8 cellular contexts compared by ENCODE assay signal in the genomic region with DNA sequence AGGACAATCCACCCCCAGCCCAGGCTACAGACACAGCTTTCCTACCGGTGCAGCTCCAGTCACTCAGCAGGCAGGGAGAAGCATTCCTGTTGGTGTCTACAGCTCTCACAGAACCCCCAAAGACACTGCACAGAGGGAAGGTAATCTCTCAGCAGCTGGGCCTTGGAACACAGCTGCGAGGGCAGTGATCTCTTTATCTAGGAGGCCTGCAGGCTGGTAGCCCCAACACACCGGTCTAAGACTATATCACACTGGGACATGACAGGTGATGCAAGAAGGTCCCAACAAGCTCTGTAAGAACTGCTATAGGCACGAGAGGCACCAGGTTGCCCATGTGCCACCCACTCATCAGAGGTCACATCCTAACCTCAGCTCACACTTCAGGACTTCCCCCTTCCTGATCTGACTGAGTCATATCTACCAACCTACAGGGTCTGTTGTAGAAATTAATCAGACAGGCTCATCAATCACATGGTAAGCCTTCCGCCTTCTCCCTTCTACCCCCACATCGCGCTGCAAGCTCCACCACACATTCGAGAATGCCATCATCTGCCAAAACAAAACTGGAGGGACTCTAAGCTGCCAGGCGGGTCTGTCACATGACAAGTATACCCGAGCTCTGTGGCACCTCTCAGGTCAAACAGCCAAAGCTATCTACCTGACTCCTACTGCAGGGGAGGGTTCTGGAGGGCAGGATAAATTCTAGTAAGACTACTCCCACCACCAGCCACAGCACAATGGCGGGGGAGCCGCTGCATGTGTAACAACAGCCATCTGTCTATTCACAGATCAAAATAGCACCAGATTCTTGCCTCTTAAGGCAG. TPM values are rescaled to one million over a fixed set of nuclear protein-coding genes. Genes with fewer than 3 reads are reported as not detected.
DNase-seq lines count a peak whose midpoint lies in the region; ATAC-seq and FAIRE-seq lines count a peak whose summit lies in the region.

No MANE protein-coding gene starts in this region.

- H3K14ac ChIP-seq in mesenchymal stem cell (ENCODE audit: low read length in 2 of 2), result no peak overlapping the region

- peak overlapping the region; percentile 81 for H3K27ac Mint-ChIP-seq in activated naive CD8-positive, alpha-beta T cell treated with anti-CD3 and anti-CD28 coated beads, Interleukin-2, amount 10 ng/mL, durations not matched to agents 7 days and 5 days

- no peaks in the 10 kb centered on the region for H3K27me3 ChIP-seq in mesenchymal stem cell (ENCODE audit: control insufficient read depth in 1 of 2, insufficient read depth in 1 of 2, low read length in 2 of 2)

- peak overlapping the region; percentile 62 for H3K4me3 Mint-ChIP-seq in activated naive CD8-positive, alpha-beta T cell treated with anti-CD3 and anti-CD28 coated beads, Interleukin-2, amount 10 ng/mL, durations not matched to agents 7 days and 5 days

- H3K4me2 ChIP-seq in mesenchymal stem cell (ENCODE audit: low read length, poor library complexity, severe bottlenecking), result no peak overlapping the region

- H2AK5ac ChIP-seq in mesenchymal stem cell (ENCODE audit: low read length, severe bottlenecking), result no peak overlapping the region

- no peaks in the 10 kb centered on the region for H3K27me3 Mint-ChIP-seq in activated naive CD8-positive, alpha-beta T cell treated with anti-CD3 and anti-CD28 coated beads, Interleukin-2, amount 10 ng/mL, durations not matched to agents 7 days and 5 days

- peak; percentile 63 for ATAC-seq in HG03159 (IDR thresholded peaks at IDR 0.05; ENCODE audit: unreplicated experiment)
- peak; percentile 71 for ATAC-seq in activated naive CD8-positive, alpha-beta T cell treated with anti-CD3 and anti-CD28 coated beads, Interleukin-2, amount 10 ng/mL, durations not matched to agents 7 days and 5 days (ENCODE audit: low read depth)

- DNase-seq in GM19239 (ENCODE audit: insufficient read length, low spot score), result no peak
- peak; percentile 74 for DNase-seq in T follicular helper cell (ENCODE audit: low read depth)
- DNase-seq in activated naive CD8-positive, alpha-beta T cell treated with anti-CD3 and anti-CD28 coated beads, Interleukin-2, amount 10 ng/mL, durations not matched to agents 7 days and 5 days, result no peak
- DNase-seq in mesenchymal stem cell, result peak; percentile 9
- DNase-seq in stimulated activated CD8-positive, alpha-beta memory T cell treated with anti-CD3 and anti-CD28 coated beads, Interleukin-7, amount 100 ng/mL, for 24 hours (ENCODE audit: low read depth), result peak; percentile 53
- no peak for DNase-seq in SIG-M5 treated with dmso at 0.1 percent for 504 hours (lab: John Stamatoyannopoulos, UW; ENCODE audit: unreplicated experiment)
- DNase-seq in NCI-H1417 treated with DMSO at 0.1 percent for 48 hours (lab: John Stamatoyannopoulos, UW), result no peak

- no peak overlapping the region for H3K27ac ChIP-seq in mesenchymal stem cell (ENCODE audit: low read length, poor library complexity, severe bottlenecking)

- peaks cover 49% of the 10 kb centered on the region for H3K4me1 Mint-ChIP-seq in activated naive CD8-positive, alpha-beta T cell treated with anti-CD3 and anti-CD28 coated beads, Interleukin-2, amount 10 ng/mL, durations not matched to agents 7 days and 5 days

- no peak overlapping the region for H2BK15ac ChIP-seq in mesenchymal stem cell (ENCODE audit: low read depth, poor library complexity, severe bottlenecking)

- peak; percentile 63 for FAIRE-seq in GM19239 (lab: Jason Lieb, UNC)

- no peak overlapping the region for H2BK12ac ChIP-seq in mesenchymal stem cell (ENCODE audit: low read length in 2 of 2)

- H3K9me3 Mint-ChIP-seq in activated naive CD8-positive, alpha-beta T cell treated with anti-CD3 and anti-CD28 coated beads, Interleukin-2, amount 10 ng/mL, durations not matched to agents 7 days and 5 days, result no peaks in the 10 kb centered on the region

- WGBS in mesenchymal stem cell, result 90% methylated on average over 12 of the region's 12 CpGs

- H3K36me3 Mint-ChIP-seq in activated naive CD8-positive, alpha-beta T cell treated with anti-CD3 and anti-CD28 coated beads, Interleukin-2, amount 10 ng/mL, durations not matched to agents 7 days and 5 days, result peaks cover 3% of the 10 kb centered on the region

- H3K4me3 ChIP-seq in mesenchymal stem cell (ENCODE audit: insufficient read depth in 1 of 2, low read depth in 1 of 2, low read length in 2 of 2), result no peak overlapping the region

- POLR2A ChIA-PET in activated naive CD8-positive, alpha-beta T cell treated with anti-CD3 and anti-CD28 coated beads, Interleukin-2, amount 10 ng/mL, durations not matched to agents 7 days and 5 days (lab: Charles Lee), result interaction anchor here (1.1 to 3.7 kb wide), 13 partner anchors 10 to 70 kb away, joined by 3 to 21 read pairs (median 10); no protein-coding TSS in a partner anchor

- H3K9me3 ChIP-seq in mesenchymal stem cell (ENCODE audit: control insufficient read depth, low read length), result no peaks in the 10 kb centered on the region

- H3K4ac ChIP-seq in mesenchymal stem cell (ENCODE audit: low read depth in 1 of 2, low read length in 2 of 2), result no peak overlapping the region

- H2BK120ac ChIP-seq in mesenchymal stem cell (ENCODE audit: low read depth, low read length), result no peak overlapping the region

- peak overlapping the region in 1 of 2 experiments; percentile 1 for H3K23ac ChIP-seq in mesenchymal stem cell (ENCODE audit: low read length in 2 of 2)

- peaks cover 0 to 20% of the 10 kb centered on the region in 2 experiments for H3K36me3 ChIP-seq in mesenchymal stem cell (ENCODE audit: control insufficient read depth in 1 of 2, insufficient read depth in 2 of 2, low read depth in 1 of 2, low read length in 2 of 2)

- H3K4me1 ChIP-seq in mesenchymal stem cell (ENCODE audit: control insufficient read depth, insufficient read depth, low read depth, low read length), result peaks cover 4% of the 10 kb centered on the region

- no peak overlapping the region for H4K91ac ChIP-seq in mesenchymal stem cell (ENCODE audit: low read length)

- H4K8ac ChIP-seq in mesenchymal stem cell (ENCODE audit: low read length), result no peak overlapping the region

- H3K9ac ChIP-seq in mesenchymal stem cell (ENCODE audit: low read length), result no peak overlapping the region

- peaks cover 50% of the 10 kb centered on the region for H3K79me1 ChIP-seq in mesenchymal stem cell (replicated peaks; ENCODE audit: low read length, poor library complexity, severe bottlenecking)

- no peak overlapping the region for H3K18ac ChIP-seq in mesenchymal stem cell (ENCODE audit: low read depth in 1 of 2, low read length in 2 of 2)

- no peak overlapping the region for H2BK5ac ChIP-seq in mesenchymal stem cell (ENCODE audit: low read depth, low read length, poor library complexity, severe bottlenecking)

- H2AFZ ChIP-seq in mesenchymal stem cell (ENCODE audit: low read depth, low read length), result no peak overlapping the region

RNA-seq across cellular contexts. Expression of a gene that starts 26.1 kb away (rescaled TPM):
- 10 to 100 TPM; 29.8 to 33.0 TPM for total RNA-seq in activated naive CD8-positive, alpha-beta T cell treated with anti-CD3 and anti-CD28 coated beads, Interleukin-2, amount 10 ng/mL, durations not matched to agents 7 days and 5 days
- 8.0 TPM for polyA plus RNA-seq in mesenchymal stem cell (2013, experiment 1 of 2)
- 7.7 TPM for polyA plus RNA-seq in mesenchymal stem cell (2013, experiment 2 of 2)

Comparison
In these comparisons a context has a peak if more than half of its experiments do, and no peak if none do; other contexts are left out.
1. DNase-seq: peak in T follicular helper cell (single experiment), mesenchymal stem cell (single experiment) and stimulated activated CD8-positive, alpha-beta memory T cell treated with anti-CD3 and anti-CD28 coated beads, Interleukin-7, amount 100 ng/mL, for 24 hours (single experiment); none in GM19239 (single experiment), activated naive CD8-positive, alpha-beta T cell treated with anti-CD3 and anti-CD28 coated beads, Interleukin-2, amount 10 ng/mL, durations not matched to agents 7 days and 5 days (single experiment), SIG-M5 treated with dmso at 0.1 percent for 504 hours (single experiment) and NCI-H1417 treated with DMSO at 0.1 percent for 48 hours (single experiment).